In the genomic region with DNA sequence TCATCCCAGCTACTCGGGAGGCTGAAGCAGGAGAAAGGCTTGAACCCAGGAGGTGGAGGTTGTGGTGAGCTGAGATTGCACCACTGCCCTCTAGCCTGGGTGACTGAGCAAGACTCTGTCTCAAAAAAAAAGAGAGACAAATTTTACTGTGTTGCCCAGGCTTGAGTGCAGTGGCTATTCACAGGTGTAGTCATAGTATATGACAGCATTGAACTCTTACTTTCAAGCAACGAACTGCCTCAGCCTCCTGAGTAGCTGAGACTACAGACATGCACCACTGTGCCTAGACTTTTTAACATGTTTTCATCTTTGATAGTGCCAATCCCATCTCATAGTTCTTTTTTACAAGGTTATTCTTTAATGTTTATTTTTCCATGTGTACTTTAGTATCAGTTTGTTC, we compare ENCODE assay signal across 1 cellular context.
TF ChIP-seq lines count a peak whose summit lies in the region.

No MANE protein-coding gene starts in this region.

TF ChIP-seq in liver, 16 proteins besides CTCF, POLR2A, EP300 and RAD21:
- TF ChIP-seq, protein P1, sequence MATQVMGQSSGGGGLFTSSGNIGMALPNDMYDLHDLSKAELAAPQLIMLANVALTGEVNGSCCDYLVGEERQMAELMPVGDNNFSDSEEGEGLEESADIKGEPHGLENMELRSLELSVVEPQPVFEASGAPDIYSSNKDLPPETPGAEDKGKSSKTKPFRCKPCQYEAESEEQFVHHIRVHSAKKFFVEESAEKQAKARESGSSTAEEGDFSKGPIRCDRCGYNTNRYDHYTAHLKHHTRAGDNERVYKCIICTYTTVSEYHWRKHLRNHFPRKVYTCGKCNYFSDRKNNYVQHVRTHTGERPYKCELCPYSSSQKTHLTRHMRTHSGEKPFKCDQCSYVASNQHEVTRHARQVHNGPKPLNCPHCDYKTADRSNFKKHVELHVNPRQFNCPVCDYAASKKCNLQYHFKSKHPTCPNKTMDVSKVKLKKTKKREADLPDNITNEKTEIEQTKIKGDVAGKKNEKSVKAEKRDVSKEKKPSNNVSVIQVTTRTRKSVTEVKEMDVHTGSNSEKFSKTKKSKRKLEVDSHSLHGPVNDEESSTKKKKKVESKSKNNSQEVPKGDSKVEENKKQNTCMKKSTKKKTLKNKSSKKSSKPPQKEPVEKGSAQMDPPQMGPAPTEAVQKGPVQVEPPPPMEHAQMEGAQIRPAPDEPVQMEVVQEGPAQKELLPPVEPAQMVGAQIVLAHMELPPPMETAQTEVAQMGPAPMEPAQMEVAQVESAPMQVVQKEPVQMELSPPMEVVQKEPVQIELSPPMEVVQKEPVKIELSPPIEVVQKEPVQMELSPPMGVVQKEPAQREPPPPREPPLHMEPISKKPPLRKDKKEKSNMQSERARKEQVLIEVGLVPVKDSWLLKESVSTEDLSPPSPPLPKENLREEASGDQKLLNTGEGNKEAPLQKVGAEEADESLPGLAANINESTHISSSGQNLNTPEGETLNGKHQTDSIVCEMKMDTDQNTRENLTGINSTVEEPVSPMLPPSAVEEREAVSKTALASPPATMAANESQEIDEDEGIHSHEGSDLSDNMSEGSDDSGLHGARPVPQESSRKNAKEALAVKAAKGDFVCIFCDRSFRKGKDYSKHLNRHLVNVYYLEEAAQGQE (IDR thresholded peaks at IDR 0.05), result no peak
- TF ChIP-seq HNF4A (conservative IDR thresholded peaks at IDR 0.05), result peak; percentile 8 to 14
